In genomic region chr4:26874110-26874509, GRCh38 we compare ENCODE assay signal across 1 cellular context.
TF ChIP-seq lines count a peak whose summit lies in the region.

No MANE protein-coding gene starts in this region.

TF ChIP-seq in K562, 482 proteins besides CTCF, POLR2A, EP300 and RAD21 (continued from another document):
- TF ChIP-seq ELF1 (tag; IDR thresholded peaks at IDR 0.05): no peak
- no peak for TF ChIP-seq RBM17 (IDR thresholded peaks at IDR 0.05; ENCODE audit: borderline replicate concordance, low read depth, low read length)
- TF ChIP-seq HBP1 (CRISPR knock-in tag; IDR thresholded peaks at IDR 0.05): no peak
- no peak for TF ChIP-seq ZFP1 (CRISPR knock-in tag; IDR thresholded peaks at IDR 0.05)
